8 cellular contexts compared by ENCODE assay signal in the genomic region with DNA sequence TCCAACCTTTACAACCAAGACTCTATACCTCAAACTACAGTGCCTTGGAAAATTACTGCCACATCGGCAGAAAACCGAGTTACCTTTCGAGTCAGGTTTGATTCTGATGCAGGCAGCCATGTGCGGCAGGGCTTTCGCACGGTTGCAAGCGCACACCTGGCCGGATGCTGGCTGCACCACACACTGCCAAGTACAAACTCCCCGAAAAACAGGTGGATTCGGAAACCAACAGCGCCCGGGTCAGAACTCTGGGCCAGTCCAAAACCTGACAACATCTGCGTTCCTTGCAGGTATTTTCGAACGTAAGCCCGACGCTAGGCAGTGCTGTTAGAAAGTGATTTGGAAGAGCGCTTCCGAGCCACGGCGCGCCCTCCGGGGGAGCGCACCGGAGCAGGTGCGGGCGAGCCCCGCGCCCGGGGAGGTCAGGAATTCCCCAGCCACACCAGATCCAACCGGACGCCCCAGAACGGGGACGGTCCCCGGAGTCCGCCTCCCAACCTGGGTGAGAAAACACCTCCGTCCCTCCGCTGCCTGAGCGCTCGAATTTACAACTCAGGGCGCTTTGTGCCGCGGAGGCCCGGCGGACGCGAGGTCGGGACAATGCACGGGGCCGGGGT. TPM values are rescaled to one million over a fixed set of nuclear protein-coding genes. Genes with fewer than 3 reads are reported as not detected.
DNase-seq lines count a peak whose midpoint lies in the region; ATAC-seq and TF ChIP-seq lines count a peak whose summit lies in the region.

No MANE protein-coding gene starts in this region.

- H3K4me3 ChIP-seq in GM08714 (ENCODE audit: low read length) (peak overlapping the region; percentile 96), astrocyte of the cerebellum (ENCODE audit: low read depth, low read length) (peak overlapping the region; percentile 80), left lung (peak overlapping the region; percentile 62 to 82)

- POLR2A ChIA-PET in T-cell (lab: Charles Lee): no interaction called here

- DNase-seq in T-cell: peak in 33 of 34 experiments; percentile 21 to 84 (median 69)
- DNase-seq in astrocyte of the cerebellum (ENCODE audit: low read depth): no peak
- DNase-seq in left lung: peak; percentile 45 to 84
- DNase-seq in stimulated activated effector memory CD8-positive, alpha-beta T cell treated with anti-CD3 and anti-CD28 coated beads, Interleukin-12 subunit alpha, Interleukin-12 subunit beta, amount 100 ng/mL, for 72 hours (ENCODE audit: low spot score in 2 of 2): peak in 1 of 2 donors; percentile 66
- no peak for DNase-seq in islet precursor cell

- ATAC-seq in HG02798 (IDR thresholded peaks at IDR 0.05; ENCODE audit: poor library complexity, unreplicated experiment) (peak; percentile 42), T-cell (replicated peaks in 1 of 4) (peak; percentile 20 to 59 (median 32)), left lung (peak; percentile 38), GM19328 (IDR thresholded peaks at IDR 0.05; ENCODE audit: unreplicated experiment) (no peak)
- ATAC-seq in stimulated activated effector memory CD8-positive, alpha-beta T cell treated with anti-CD3 and anti-CD28 coated beads, Interleukin-12 subunit alpha, Interleukin-12 subunit beta, amount 100 ng/mL, for 72 hours: no peak

- CTCF ChIA-PET in T-cell (lab: Charles Lee): interaction anchor here in 1 of 2 donors (1.3 kb wide), 1 partner anchor 46 kb away, joined by 5 read pairs; no protein-coding TSS in a partner anchor

- no peaks in the 10 kb centered on the region for H3K9me3 ChIP-seq in left lung

- TF ChIP-seq CTCF in astrocyte of the cerebellum (IDR thresholded peaks at IDR 0.05; ENCODE audit: low read depth, low read length, missing control alignments) (no peak), left lung (IDR thresholded peaks at IDR 0.05) (no peak)

- H3K4me1 ChIP-seq in left lung: peaks cover 36 to 60% of the 10 kb centered on the region in 2 donors

- peaks cover 5% of the 10 kb centered on the region for H3K36me3 Mint-ChIP-seq in T-cell
- peaks cover 42% of the 10 kb centered on the region for H3K36me3 Mint-ChIP-seq in stimulated activated effector memory CD8-positive, alpha-beta T cell treated with anti-CD3 and anti-CD28 coated beads, Interleukin-12 subunit alpha, Interleukin-12 subunit beta, amount 100 ng/mL, for 72 hours

- peaks cover 0 to 7% of the 10 kb centered on the region in 2 donors for H3K27me3 Mint-ChIP-seq in T-cell

- in situ Hi-C loops in astrocyte of the cerebellum (cut with HindIII; ENCODE audit: low sequenced_read_pairs): loop anchor here (5.0 kb wide), 1 partner anchor 35 kb away; no protein-coding TSS in a partner anchor

- peak overlapping the region; percentile 95 to 96 (median 95) for H3K4me3 Mint-ChIP-seq in T-cell
- peak overlapping the region; percentile 98 for H3K4me3 Mint-ChIP-seq in stimulated activated effector memory CD8-positive, alpha-beta T cell treated with anti-CD3 and anti-CD28 coated beads, Interleukin-12 subunit alpha, Interleukin-12 subunit beta, amount 100 ng/mL, for 72 hours

- no peaks in the 10 kb centered on the region for H3K9me3 Mint-ChIP-seq in T-cell
- no peaks in the 10 kb centered on the region for H3K9me3 Mint-ChIP-seq in stimulated activated effector memory CD8-positive, alpha-beta T cell treated with anti-CD3 and anti-CD28 coated beads, Interleukin-12 subunit alpha, Interleukin-12 subunit beta, amount 100 ng/mL, for 72 hours

- H3K27ac Mint-ChIP-seq in T-cell: peak overlapping the region; percentile 94 to 96
- H3K27ac Mint-ChIP-seq in stimulated activated effector memory CD8-positive, alpha-beta T cell treated with anti-CD3 and anti-CD28 coated beads, Interleukin-12 subunit alpha, Interleukin-12 subunit beta, amount 100 ng/mL, for 72 hours: peak overlapping the region; percentile 97

- H3K27ac ChIP-seq in left lung: peak overlapping the region; percentile 48 to 59

- intact Hi-C loops in left lung (cut with DNase I): no loop called here

- H3K27me3 ChIP-seq in left lung: no peaks in the 10 kb centered on the region

- H3K36me3 ChIP-seq in left lung: no peaks in the 10 kb centered on the region

- H3K4me1 Mint-ChIP-seq in T-cell: peaks cover 50 to 54% (median 51%) of the 10 kb centered on the region in 3 donors
- H3K4me1 Mint-ChIP-seq in stimulated activated effector memory CD8-positive, alpha-beta T cell treated with anti-CD3 and anti-CD28 coated beads, Interleukin-12 subunit alpha, Interleukin-12 subunit beta, amount 100 ng/mL, for 72 hours: peaks cover 50% of the 10 kb centered on the region

RNA-seq across cellular contexts. Expression of a gene that starts 1.2 kb away (rescaled TPM):
- total RNA-seq in T-cell (100 to 1,000 TPM; 159 to 261 (median 169) TPM), left lung (10 to 100 TPM; 70.4 to 98.4 TPM)

Comparison
In these comparisons a context has a peak if more than half of its experiments do, and no peak if none do; other contexts are left out.
1. ATAC-seq: peak in HG02798 (single experiment), T-cell (4 of 4) and left lung (single experiment); none in stimulated activated effector memory CD8-positive, alpha-beta T cell treated with anti-CD3 and anti-CD28 coated beads, Interleukin-12 subunit alpha, Interleukin-12 subunit beta, amount 100 ng/mL, for 72 hours (single experiment) and GM19328 (single experiment).
2. DNase-seq: peak in T-cell (33 of 34) and left lung (2 of 2); none in astrocyte of the cerebellum (single experiment) and islet precursor cell (single experiment).
3. Peak in every context shown above with its lines, with median percentiles within 50 percentile points of each other: H3K4me3 ChIP-seq.